In genomic region chr6:26522488-26523228, GRCh38 we compare ENCODE assay signal across 9 cellular contexts. TPM values are rescaled to one million over a fixed set of nuclear protein-coding genes. Genes with fewer than 3 reads are reported as not detected.
A peak's percentile ranks its signal among the peaks of the same experiment; 100 is the strongest.
DNase-seq lines count a peak whose midpoint lies in the region; ATAC-seq, FAIRE-seq and TF ChIP-seq lines count a peak whose summit lies in the region.
"Not testable (repeated sequence)": the region's sequence is repeated elsewhere in the genome, so short reads cannot be mapped to it uniquely, and the experiment has no call there.
"Had no signal": no experiment of that assay in that cellular context is flagged by ENCODE, and none has a peak within 500 bp of the region (broad histone marks: within the 10 kb centered on the region; RNA-seq: fewer than 3 reads in every experiment).

No MANE protein-coding gene starts in this region.

- not testable (repeated sequence) for H3K14ac ChIP-seq in trophoblast cell (ENCODE audit: low read length)

- not testable (repeated sequence) for H2BK5ac ChIP-seq in trophoblast cell (ENCODE audit: low read depth, low read length, poor library complexity)

- H3K4me3 ChIP-seq in endodermal cell (ENCODE audit: low read length) (peak overlapping the region; percentile 85), keratinocyte (ENCODE audit: control insufficient read depth in 2 of 3, extremely low read depth in 1 of 3, insufficient read depth in 2 of 3, low read depth in 1 of 3, low read length in 3 of 3) (peak overlapping the region; percentile 42 to 87 (median 78)), upper lobe of left lung (peak overlapping the region in 3 of 4 donors; percentile 46 to 64 (median 60))
- not testable (repeated sequence) for H3K4me3 ChIP-seq in trophoblast cell (ENCODE audit: low read depth, low read length)

- H3K36me3 ChIP-seq in endodermal cell (ENCODE audit: control insufficient read depth, insufficient read depth, low read length); keratinocyte (ENCODE audit: control insufficient read depth in 2 of 2, extremely low read depth in 1 of 2, insufficient read depth in 2 of 2, low read length in 2 of 2); trophoblast cell (ENCODE audit: control insufficient read depth in 1 of 2, insufficient read depth in 2 of 2, low read length in 2 of 2); upper lobe of left lung: not testable (repeated sequence)

- H3K4ac ChIP-seq in trophoblast cell (ENCODE audit: low read depth, low read length) = not testable (repeated sequence)

- H3K9ac ChIP-seq in endodermal cell (ENCODE audit: extremely low read depth, low read length, poor library complexity, severe bottlenecking) = peak overlapping the region; percentile 43
- H3K9ac ChIP-seq in keratinocyte (ENCODE audit: control insufficient read depth, extremely low read depth, insufficient read depth, low read length); trophoblast cell (ENCODE audit: low read length): not testable (repeated sequence)

- H2BK120ac ChIP-seq in trophoblast cell (ENCODE audit: insufficient read depth, low read length, poor library complexity) = not testable (repeated sequence)

- H3K36me3 Mint-ChIP-seq in T-helper 1 cell treated with Interleukin-12 subunit alpha and Interleukin-12 subunit beta and Interleukin-4 antibody, amounts not matched to agents 30 μg/mL and 1 μg/mL, for 36 hours (ENCODE audit: low read depth); activated naive CD8-positive, alpha-beta T cell treated with anti-CD3 and anti-CD28 coated beads for 36 hours; endodermal cell (ENCODE audit: low read depth): not testable (repeated sequence)

- peak; percentile 15 for FAIRE-seq in G401.6 (lab: Jason Lieb, UNC)
- not testable (repeated sequence) for FAIRE-seq in keratinocyte (lab: Jason Lieb, UNC)

- H3K18ac ChIP-seq in trophoblast cell (ENCODE audit: low read length) = not testable (repeated sequence)

- dilution Hi-C loops in keratinocyte (cut with MboI; ENCODE audit: extremely low pct_ligation_motif_present, low sequenced_read_pairs) = not testable (repeated sequence)

- H2AFZ ChIP-seq in keratinocyte (ENCODE audit: control insufficient read depth, low read length) = peak overlapping the region; percentile 95
- H2AFZ ChIP-seq in trophoblast cell (ENCODE audit: insufficient read depth, low read length, poor library complexity) = not testable (repeated sequence)

- H3K23ac ChIP-seq in trophoblast cell (ENCODE audit: low read length) = not testable (repeated sequence)

- peak overlapping the region; percentile 88 for H3K27ac Mint-ChIP-seq in T-helper 1 cell treated with Interleukin-12 subunit alpha and Interleukin-12 subunit beta and Interleukin-4 antibody, amounts not matched to agents 30 μg/mL and 1 μg/mL, for 36 hours
- peak overlapping the region; percentile 85 for H3K27ac Mint-ChIP-seq in activated naive CD8-positive, alpha-beta T cell treated with anti-CD3 and anti-CD28 coated beads for 36 hours
- peak overlapping the region; percentile 83 for H3K27ac Mint-ChIP-seq in endodermal cell

- not testable (repeated sequence) for H4K12ac ChIP-seq in trophoblast cell (ENCODE audit: low read depth, low read length)

- not testable (repeated sequence) for H3K27me3 ChIP-seq in endodermal cell (ENCODE audit: control insufficient read depth, insufficient read depth, low read length, poor library complexity, severe bottlenecking); keratinocyte (ENCODE audit: control insufficient read depth, extremely low read depth, insufficient read depth, low read length); trophoblast cell (ENCODE audit: insufficient read depth, low read length); upper lobe of left lung

- H4K20me1 ChIP-seq in keratinocyte (ENCODE audit: control insufficient read depth, extremely low read depth, insufficient read depth, low read length) = not testable (repeated sequence)

- H2BK12ac ChIP-seq in trophoblast cell (ENCODE audit: low read length) = not testable (repeated sequence)

- not testable (repeated sequence) for H3K79me2 ChIP-seq in keratinocyte (ENCODE audit: control insufficient read depth, insufficient read depth, low read length); trophoblast cell (ENCODE audit: control insufficient read depth, insufficient read depth, low read length, poor library complexity)

- peaks cover 26% of the 10 kb centered on the region for H3K4me1 Mint-ChIP-seq in T-helper 1 cell treated with Interleukin-12 subunit alpha and Interleukin-12 subunit beta and Interleukin-4 antibody, amounts not matched to agents 30 μg/mL and 1 μg/mL, for 36 hours (ENCODE audit: low read depth)
- peaks cover 35% of the 10 kb centered on the region for H3K4me1 Mint-ChIP-seq in activated naive CD8-positive, alpha-beta T cell treated with anti-CD3 and anti-CD28 coated beads for 36 hours
- peaks cover 21% of the 10 kb centered on the region for H3K4me1 Mint-ChIP-seq in endodermal cell

- not testable (repeated sequence) for ATAC-seq in upper lobe of left lung (ENCODE audit: low FRiP score in 2 of 2)

- H3K79me1 ChIP-seq in trophoblast cell (ENCODE audit: low read length) = not testable (repeated sequence)

- TF ChIP-seq POLR2A in upper lobe of left lung (IDR thresholded peaks at IDR 0.05) = not testable (repeated sequence)

- not testable (repeated sequence) for H4K91ac ChIP-seq in trophoblast cell (ENCODE audit: low read depth, low read length)

- peak overlapping the region; percentile 79 for H3K4me3 Mint-ChIP-seq in T-helper 1 cell treated with Interleukin-12 subunit alpha and Interleukin-12 subunit beta and Interleukin-4 antibody, amounts not matched to agents 30 μg/mL and 1 μg/mL, for 36 hours
- H3K4me3 Mint-ChIP-seq in activated naive CD8-positive, alpha-beta T cell treated with anti-CD3 and anti-CD28 coated beads for 36 hours = peak overlapping the region; percentile 81
- H3K4me3 Mint-ChIP-seq in endodermal cell = peak overlapping the region; percentile 77

- WGBS in endodermal cell (ENCODE audit: insufficient coverage in 1 of 2, insufficient read length in 1 of 2), 2 experiments = 67 to 91% methylated on average over 7 to 9 of the region's 11 CpGs
- no CpG with 5 or more reads among the region's 11 CpGs for WGBS in trophoblast cell (ENCODE audit: extremely low coverage, insufficient coverage, insufficient read length)
- 66 to 71% methylated on average over 11 of the region's 11 CpGs for WGBS in upper lobe of left lung, 2 donors

- not testable (repeated sequence) for H3K9me3 ChIP-seq in endodermal cell (ENCODE audit: control insufficient read depth, low read length); keratinocyte (ENCODE audit: control insufficient read depth, low read depth, low read length); trophoblast cell (ENCODE audit: insufficient read depth, low read depth, low read length); upper lobe of left lung

- DNase-seq in NCI-H2171 treated with DMSO at 0.1 percent for 48 hours (lab: John Stamatoyannopoulos, UW) = peak; percentile 45
- not testable (repeated sequence) for DNase-seq in activated naive CD8-positive, alpha-beta T cell treated with anti-CD3 and anti-CD28 coated beads for 36 hours; keratinocyte (ENCODE audit: low read depth, low spot score); trophoblast cell; upper lobe of left lung
- DNase-seq in endodermal cell = peak; percentile 18

- H3K27ac ChIP-seq in endodermal cell (ENCODE audit: low read depth, low read length); keratinocyte (ENCODE audit: control insufficient read depth, insufficient read depth, low read length); trophoblast cell (ENCODE audit: low read depth, low read length): not testable (repeated sequence)
- peak overlapping the region; percentile 96 to 100 (median 97) for H3K27ac ChIP-seq in upper lobe of left lung

- not testable (repeated sequence) for H4K8ac ChIP-seq in trophoblast cell (ENCODE audit: low read depth, low read length)

- not testable (repeated sequence) for H2AK5ac ChIP-seq in trophoblast cell (ENCODE audit: low read length)

- H3K9me3 Mint-ChIP-seq in T-helper 1 cell treated with Interleukin-12 subunit alpha and Interleukin-12 subunit beta and Interleukin-4 antibody, amounts not matched to agents 30 μg/mL and 1 μg/mL, for 36 hours; activated naive CD8-positive, alpha-beta T cell treated with anti-CD3 and anti-CD28 coated beads for 36 hours; endodermal cell: not testable (repeated sequence)

- not testable (repeated sequence) for H3K9me1 ChIP-seq in keratinocyte (ENCODE audit: control insufficient read depth, extremely low read depth, insufficient read depth, low read length)

- not testable (repeated sequence) for H3K27me3 Mint-ChIP-seq in T-helper 1 cell treated with Interleukin-12 subunit alpha and Interleukin-12 subunit beta and Interleukin-4 antibody, amounts not matched to agents 30 μg/mL and 1 μg/mL, for 36 hours (ENCODE audit: low read depth); activated naive CD8-positive, alpha-beta T cell treated with anti-CD3 and anti-CD28 coated beads for 36 hours; endodermal cell (ENCODE audit: insufficient read depth)

- not testable (repeated sequence) for TF ChIP-seq CTCF in endodermal cell (conservative IDR thresholded peaks at IDR 0.05); keratinocyte (optimal IDR thresholded peaks at IDR 0.05 in 1 of 3, IDR thresholded peaks at IDR 0.05 in 1 of 3, conservative IDR thresholded peaks at IDR 0.05 in 1 of 3; ENCODE audit: extremely low read depth in 1 of 3, insufficient read depth in 2 of 3, low read length in 3 of 3); upper lobe of left lung (IDR thresholded peaks at IDR 0.05)

- H3K4me2 ChIP-seq in keratinocyte (ENCODE audit: control insufficient read depth, extremely low read depth, insufficient read depth, low read depth, low read length) (peak overlapping the region; percentile 96), trophoblast cell (ENCODE audit: low read length) (peak overlapping the region; percentile 63)

- TF ChIP-seq EP300 in upper lobe of left lung (IDR thresholded peaks at IDR 0.05) = not testable (repeated sequence)

- not testable (repeated sequence) for H3K4me1 ChIP-seq in endodermal cell (ENCODE audit: control insufficient read depth, insufficient read depth, low read length); trophoblast cell (ENCODE audit: control insufficient read depth in 1 of 2, insufficient read depth in 2 of 2, low read length in 2 of 2)
- H3K4me1 ChIP-seq in keratinocyte (ENCODE audit: control insufficient read depth, extremely low read depth, insufficient read depth, low read length) (peaks cover 18% of the 10 kb centered on the region), upper lobe of left lung (peaks cover 4 to 19% (median 14%) of the 10 kb centered on the region in 4 donors)

RNA-seq across cellular contexts. Expression of gene HMGN4, which starts 15.5 kb away (rescaled TPM):
- 10 to 100 TPM; 89.2 to 90.1 TPM for total RNA-seq in activated naive CD8-positive, alpha-beta T cell treated with anti-CD3 and anti-CD28 coated beads for 36 hours
- total RNA-seq in endodermal cell = 10 to 100 TPM; 48.8 to 79.8 TPM
- polyA plus RNA-seq in endodermal cell (2013, experiment 1 of 2) = 67.9 TPM
- polyA plus RNA-seq in endodermal cell (2013, experiment 2 of 2) = 65.5 TPM
- polyA plus RNA-seq in keratinocyte = 46.4 to 62.6 TPM (median 54.0 TPM) in 3 replicates
- polyA plus RNA-seq in keratinocyte (2011; ENCODE audit: low read depth) = 8.6 TPM
- 52.5 and 77.7 TPM in 2 replicates for polyA plus RNA-seq in keratinocyte (2011; cell fraction: cytosol; rRNA removed)
- polyA plus RNA-seq in keratinocyte (2011; cell fraction: nucleus; rRNA removed) = 49.5 and 51.9 TPM in 2 replicates
- polyA plus RNA-seq in keratinocyte (2012; ENCODE audit: low replicate concordance) = 41.1 and 52.6 TPM in 2 replicates
- 9.9 to 26.7 TPM (median 24.5 TPM) in 3 replicates for polyA minus RNA-seq in keratinocyte
- 45.5 TPM for polyA minus RNA-seq in keratinocyte (2011; cell fraction: cytosol; rRNA and poly(A)+ RNA removed)
- polyA minus RNA-seq in keratinocyte (2011; cell fraction: nucleus; rRNA and poly(A)+ RNA removed) = 11.4 and 17.5 TPM in 2 replicates
- polyA plus RNA-seq in trophoblast cell (2013) = 24.2 and 24.8 TPM in 2 replicates
- 10 to 100 TPM; 35.6 to 76.7 (median 45.5) TPM for total RNA-seq in upper lobe of left lung

RNA-seq across cellular contexts. Expression of gene BTN1A1, which starts 22.6 kb away (rescaled TPM):
- under 1 TPM; 0.14 to 0.16 TPM for total RNA-seq in activated naive CD8-positive, alpha-beta T cell treated with anti-CD3 and anti-CD28 coated beads for 36 hours
- under 1 TPM in 1 of 2 donors, not detected in 1; 0.11 TPM for total RNA-seq in endodermal cell
- polyA plus RNA-seq in endodermal cell (2013, experiment 1 of 2) = not detected
- not detected for polyA plus RNA-seq in endodermal cell (2013, experiment 2 of 2)
- polyA plus RNA-seq in keratinocyte = not detected in 3 replicates
- not detected for polyA plus RNA-seq in keratinocyte (2011; ENCODE audit: low read depth)
- not detected in 2 replicates for polyA plus RNA-seq in keratinocyte (2011; cell fraction: cytosol; rRNA removed)
- polyA plus RNA-seq in keratinocyte (2011; cell fraction: nucleus; rRNA removed) = not detected in 2 replicates
- polyA plus RNA-seq in keratinocyte (2012; ENCODE audit: low replicate concordance) = not detected in 2 replicates
- polyA minus RNA-seq in keratinocyte = not detected in 3 replicates
- not detected for polyA minus RNA-seq in keratinocyte (2011; cell fraction: cytosol; rRNA and poly(A)+ RNA removed)
- not detected in 2 replicates for polyA minus RNA-seq in keratinocyte (2011; cell fraction: nucleus; rRNA and poly(A)+ RNA removed)
- 0.01 TPM in 1 of 2 replicates, not detected in the other for polyA plus RNA-seq in trophoblast cell (2013)
- not detected for total RNA-seq in upper lobe of left lung
- total RNA-seq: SK-MEL-5 had no signal
